Comparison of ENCODE assay signal across 30 cellular contexts in genomic region chr5:91328743-91329142, GRCh38. TPM values are rescaled to one million over a fixed set of nuclear protein-coding genes. Genes with fewer than 3 reads are reported as not detected.
DNase-seq lines count a peak whose midpoint lies in the region; ATAC-seq and TF ChIP-seq lines count a peak whose summit lies in the region.
"Had no signal": no experiment of that assay in that cellular context is flagged by ENCODE, and none has a peak within 500 bp of the region (broad histone marks: within the 10 kb centered on the region; RNA-seq: fewer than 3 reads in every experiment).

No MANE protein-coding gene starts in this region.

- TF ChIP-seq CTCF in AG04450 (IDR thresholded peaks at IDR 0.05; ENCODE audit: low read depth, low read length) (no peak), mesothelial cell of epicardium (IDR thresholded peaks at IDR 0.05; ENCODE audit: unreplicated experiment) (no peak)

- no peaks in the 10 kb centered on the region for H3K36me3 ChIP-seq in endocrine pancreas (ENCODE audit: control insufficient read depth, insufficient read depth, low read length)
- H3K36me3 ChIP-seq: ascending aorta, colonic mucosa, esophagus squamous epithelium, heart right ventricle, lower lobe of right lung, right atrium auricular region, spleen, thoracic aorta, vagina had no signal

- no peaks in the 10 kb centered on the region for H3K4me1 ChIP-seq in endocrine pancreas (ENCODE audit: control insufficient read depth, insufficient read depth, low read length)
- H3K4me1 ChIP-seq: ascending aorta, colonic mucosa, esophagus squamous epithelium, heart right ventricle, lower lobe of right lung, right atrium auricular region, spleen, vagina had no signal

- H3K9me3 ChIP-seq in AG04450 (ENCODE audit: control insufficient read depth, insufficient read depth, low read length) (no peaks in the 10 kb centered on the region; the same call in 1 of the 2 replicates), endocrine pancreas (ENCODE audit: control insufficient read depth, low read length) (no peaks in the 10 kb centered on the region)
- H3K9me3 ChIP-seq: ascending aorta, colonic mucosa, esophagus squamous epithelium, heart right ventricle, lower lobe of right lung, right atrium auricular region, spleen, thoracic aorta, vagina had no signal

- no peak overlapping the region for H3K27ac ChIP-seq in AG04450 (ENCODE audit: low read depth, low read length)
- H3K27ac ChIP-seq: ascending aorta, colonic mucosa, esophagus squamous epithelium, heart right ventricle, lower lobe of right lung, parathyroid adenoma, right atrium auricular region, spleen, thoracic aorta, vagina had no signal

- DNase-seq in AG04450 (ENCODE audit: low read depth, low spot score), result peak; percentile 24
- peak; percentile 27 for DNase-seq in HuH-7 (ENCODE audit: low spot score)
- DNase-seq in mesothelial cell of epicardium (ENCODE audit: low spot score in 2 of 2, unreplicated experiment in 2 of 2), result no peak
- DNase-seq in nucleus accumbens (lab: John Stamatoyannopoulos, UW), result no peak
- no peak for DNase-seq in activated T-cell treated with anti-CD3 and anti-CD28 coated beads, Interleukin-2, amount 50 U/mL, for 1 hour
- DNase-seq: activated effector memory CD4-positive, alpha-beta T cell treated with anti-CD3 and anti-CD28 coated beads, Interleukin-2, amount 50 U/mL, for 16 hours; activated T-cell treated with anti-CD3 and anti-CD28 coated beads, Interleukin-2, amount 50 U/mL, for 24 hours; colonic mucosa; effector memory CD8-positive, alpha-beta T cell; esophagus squamous epithelium; heart right ventricle; lower lobe of right lung; NCI-H1092; NCI-H1694; NCI-H774; spleen; stimulated activated CD4-positive, alpha-beta T cell treated with anti-CD3 and anti-CD28 coated beads, Interleukin-2, amount 100 ng/mL, for 24 hours; stimulated activated CD8-positive, alpha-beta memory T cell treated with anti-CD3 and anti-CD28 coated beads, Interleukin-4, amount 100 ng/mL, for 48 hours; stimulated activated naive CD8-positive, alpha-beta T cell treated with anti-CD3 and anti-CD28 coated beads, Interleukin-15, amount 100 ng/mL, for 72 hours had no signal

- H3K4me1 Mint-ChIP-seq in mesothelial cell of epicardium, result peaks cover 14% of the 10 kb centered on the region
- H3K4me1 Mint-ChIP-seq: nephron had no signal

- H3K9me3 Mint-ChIP-seq in mesothelial cell of epicardium, result no peaks in the 10 kb centered on the region
- H3K9me3 Mint-ChIP-seq: activated CD4-positive, alpha-beta T cell treated with anti-CD3 and anti-CD28 coated beads, Interleukin-2, amount 10 ng/mL, durations not matched to agents 7 days and 5 days; activated T-cell treated with anti-CD3 and anti-CD28 coated beads, Interleukin-2, amount 50 U/mL, for 24 hours; effector memory CD8-positive, alpha-beta T cell; nephron; stimulated activated naive CD8-positive, alpha-beta T cell treated with anti-CD3 and anti-CD28 coated beads, Interleukin-15, amount 100 ng/mL, for 72 hours had no signal

- H3K4me3 ChIP-seq in AG04450 (ENCODE audit: low read depth, low read length) (no peak overlapping the region), endocrine pancreas (ENCODE audit: control insufficient read depth, insufficient read depth, low read length) (peak overlapping the region; percentile 36)
- H3K4me3 ChIP-seq: ascending aorta, colonic mucosa, esophagus squamous epithelium, heart right ventricle, lower lobe of right lung, right atrium auricular region, spleen, thoracic aorta, vagina had no signal

- POLR2A ChIA-PET in AG04450 (lab: Yijun Ruan, JAX), result interaction anchor here (0.6 kb wide), 1 partner anchor 106 kb away, joined by 4 read pairs; no protein-coding TSS in a partner anchor

- no peaks in the 10 kb centered on the region for H3K36me3 Mint-ChIP-seq in mesothelial cell of epicardium
- H3K36me3 Mint-ChIP-seq: activated naive CD8-positive, alpha-beta T cell had no signal

- no peak overlapping the region for H3K4me3 Mint-ChIP-seq in mesothelial cell of epicardium
- H3K4me3 Mint-ChIP-seq: activated CD4-positive, alpha-beta T cell treated with anti-CD3 and anti-CD28 coated beads, Interleukin-2, amount 10 ng/mL, durations not matched to agents 7 days and 5 days; activated naive CD8-positive, alpha-beta T cell; activated T-cell treated with anti-CD3 and anti-CD28 coated beads, Interleukin-2, amount 50 U/mL, for 24 hours; effector memory CD8-positive, alpha-beta T cell; nephron; stimulated activated naive CD8-positive, alpha-beta T cell treated with anti-CD3 and anti-CD28 coated beads, Interleukin-15, amount 100 ng/mL, for 72 hours had no signal

- CTCF ChIA-PET in AG04450 (lab: Charles Lee), result interaction anchor here (1.0 to 1.3 kb wide), 2 partner anchors 226 to 397 kb away, joined by 3 to 5 read pairs; no protein-coding TSS in a partner anchor

- H3K27ac Mint-ChIP-seq in mesothelial cell of epicardium, result peak overlapping the region; percentile 25
- H3K27ac Mint-ChIP-seq: activated CD4-positive, alpha-beta T cell treated with anti-CD3 and anti-CD28 coated beads, Interleukin-2, amount 10 ng/mL, durations not matched to agents 7 days and 5 days; activated naive CD8-positive, alpha-beta T cell; activated T-cell treated with anti-CD3 and anti-CD28 coated beads, Interleukin-2, amount 50 U/mL, for 24 hours; effector memory CD8-positive, alpha-beta T cell; stimulated activated naive CD8-positive, alpha-beta T cell treated with anti-CD3 and anti-CD28 coated beads, Interleukin-15, amount 100 ng/mL, for 72 hours had no signal

- H3K27me3 ChIP-seq in AG04450 (ENCODE audit: control insufficient read depth, insufficient read depth, low read length) (no peaks in the 10 kb centered on the region), endocrine pancreas (ENCODE audit: control insufficient read depth, insufficient read depth, low read length) (no peaks in the 10 kb centered on the region)
- H3K27me3 ChIP-seq: ascending aorta, colonic mucosa, esophagus squamous epithelium, heart right ventricle, right atrium auricular region, spleen, vagina had no signal

- H3K9ac ChIP-seq in endocrine pancreas (ENCODE audit: control insufficient read depth, insufficient read depth, low read length), result no peak overlapping the region
- H3K9ac ChIP-seq: parathyroid adenoma had no signal

- no peaks in the 10 kb centered on the region for H3K27me3 Mint-ChIP-seq in mesothelial cell of epicardium (ENCODE audit: low read depth)
- H3K27me3 Mint-ChIP-seq: activated naive CD8-positive, alpha-beta T cell; activated T-cell treated with anti-CD3 and anti-CD28 coated beads, Interleukin-2, amount 50 U/mL, for 24 hours; stimulated activated naive CD8-positive, alpha-beta T cell treated with anti-CD3 and anti-CD28 coated beads, Interleukin-15, amount 100 ng/mL, for 72 hours had no signal

- no peak for ATAC-seq in GM18867 (IDR thresholded peaks at IDR 0.05; ENCODE audit: unreplicated experiment)
- no peak for ATAC-seq in HG03095 (IDR thresholded peaks at IDR 0.05; ENCODE audit: unreplicated experiment)
- ATAC-seq: effector memory CD8-positive, alpha-beta T cell; heart right ventricle; lower lobe of right lung had no signal

RNA-seq across cellular contexts. Expression of gene ARRDC3, which starts 54.4 kb away (rescaled TPM):
- 26.7 and 38.3 TPM in 2 replicates for polyA plus RNA-seq in AG04450 (2011; rRNA removed)
- 99.3 and 103 TPM in 2 replicates for polyA minus RNA-seq in AG04450 (2011; rRNA and poly(A)+ RNA removed)
- total RNA-seq in mesothelial cell of epicardium, result 43.8 to 49.9 TPM (median 45.9 TPM) in 3 replicates

Comparison
In these comparisons a context has a peak if more than half of its experiments do, and no peak if none do; other contexts are left out.
1. DNase-seq: peak in AG04450 (single experiment) and HuH-7 (single experiment); none in mesothelial cell of epicardium (0 of 2), nucleus accumbens (0 of 56) and activated T-cell treated with anti-CD3 and anti-CD28 coated beads, Interleukin-2, amount 50 U/mL, for 1 hour (single experiment).